In genomic region chr11:10716543-10717259, GRCh38 we compare ENCODE assay signal across 29 cellular contexts. TPM values are rescaled to one million over a fixed set of nuclear protein-coding genes. Genes with fewer than 3 reads are reported as not detected.
"Had no signal": no experiment of that assay in that cellular context is flagged by ENCODE, and none has a peak within 500 bp of the region (broad histone marks: within the 10 kb centered on the region; RNA-seq: fewer than 3 reads in every experiment).

No MANE protein-coding gene starts in this region.

- H3K27ac Mint-ChIP-seq: activated CD4-positive, alpha-beta memory T cell treated with anti-CD3 and anti-CD28 coated beads, Interleukin-2, amount 10 ng/mL, durations not matched to agents 7 days and 5 days; activated CD4-positive, alpha-beta T cell treated with anti-CD3 and anti-CD28 coated beads, Interleukin-2, amount 10 ng/mL, durations not matched to agents 24 days and 14 days; activated CD8-positive, alpha-beta memory T cell treated with anti-CD3 and anti-CD28 coated beads, Interleukin-2, amount 10 ng/mL, durations not matched to agents 7 days and 5 days; activated naive CD4-positive, alpha-beta T cell treated with anti-CD3 and anti-CD28 coated beads, Interleukin-2, amount 50 U/mL, for 24 hours; activated T-helper 1 cell treated with anti-CD3 and anti-CD28 coated beads, Interleukin-12 subunit alpha, Interleukin-12 subunit beta, Interleukin-2, Interleukin-4 antibody, amounts not matched to agents 30 ng/mL and 10 ng/mL and 1 ng/mL, durations not matched to agents 14 hours and 24 hours and 36 hours; brain; endodermal cell; stimulated activated memory B cell treated with anti-CD40 and anti-IgM and Interleukin-4, amounts not matched to agents 10 μg/mL and 1 μg/mL and 100 μg/mL, for 72 hours; T-cell; T-helper 2 cell treated with Interferon-gamma antibody and Interleukin-4, amounts not matched to agents 5 μg/mL and 100 μg/mL, for 36 hours had no signal

- H3K27me3 Mint-ChIP-seq: activated naive CD4-positive, alpha-beta T cell treated with anti-CD3 and anti-CD28 coated beads, Interleukin-2, amount 50 U/mL, for 24 hours; brain had no signal

- DNase-seq: activated CD4-positive, alpha-beta memory T cell treated with anti-CD3 and anti-CD28 coated beads, Interleukin-2, amount 10 ng/mL, durations not matched to agents 7 days and 5 days; activated CD4-positive, alpha-beta T cell treated with anti-CD3 and anti-CD28 coated beads, Interleukin-2, amount 10 ng/mL, durations not matched to agents 24 days and 14 days; activated CD4-positive, CD25-positive, alpha-beta regulatory T cell; activated CD8-positive, alpha-beta memory T cell treated with anti-CD3 and anti-CD28 coated beads, Interleukin-2, amount 10 ng/mL, durations not matched to agents 7 days and 5 days; activated gamma-delta T cell treated with Interleukin-2 at 50 U/mL for 16 hours; aorta; colonic mucosa; endodermal cell; esophagus squamous epithelium; head of caudate nucleus; left cardiac atrium; small intestine; stimulated activated CD4-positive, alpha-beta T cell treated with anti-CD3 and anti-CD28 coated beads, Interleukin-15, amount 100 ng/mL, for 24 hours; stomach; T-cell; transverse colon; uterus had no signal

- H3K27ac ChIP-seq: colonic mucosa, esophagus squamous epithelium, gastroesophageal sphincter, stomach, suprapubic skin, transverse colon, uterus had no signal

- H3K4me1 Mint-ChIP-seq: activated CD4-positive, alpha-beta memory T cell treated with anti-CD3 and anti-CD28 coated beads, Interleukin-2, amount 10 ng/mL, durations not matched to agents 7 days and 5 days; activated CD4-positive, alpha-beta T cell treated with anti-CD3 and anti-CD28 coated beads, Interleukin-2, amount 10 ng/mL, durations not matched to agents 24 days and 14 days; activated CD8-positive, alpha-beta memory T cell treated with anti-CD3 and anti-CD28 coated beads, Interleukin-2, amount 10 ng/mL, durations not matched to agents 7 days and 5 days; activated naive CD4-positive, alpha-beta T cell treated with anti-CD3 and anti-CD28 coated beads, Interleukin-2, amount 50 U/mL, for 24 hours; brain; central memory CD8-positive, alpha-beta T cell; endodermal cell; neural crest cell; stimulated activated memory B cell treated with anti-CD40 and anti-IgM and Interleukin-4, amounts not matched to agents 10 μg/mL and 1 μg/mL and 100 μg/mL, for 72 hours had no signal

- ATAC-seq: activated CD8-positive, alpha-beta memory T cell treated with anti-CD3 and anti-CD28 coated beads, Interleukin-2, amount 10 ng/mL, durations not matched to agents 7 days and 5 days; gastroesophageal sphincter; left cardiac atrium; sciatic nerve; stimulated activated memory B cell treated with anti-CD40 and anti-IgM and Interleukin-4, amounts not matched to agents 10 μg/mL and 1 μg/mL and 100 μg/mL, for 72 hours; T-cell had no signal

- H3K4me1 ChIP-seq: colonic mucosa, esophagus squamous epithelium, suprapubic skin, transverse colon, uterus had no signal

- H3K36me3 ChIP-seq: colonic mucosa, esophagus squamous epithelium, gastroesophageal sphincter, stomach, suprapubic skin, transverse colon, uterus had no signal

- H3K4me3 Mint-ChIP-seq: activated CD4-positive, alpha-beta memory T cell treated with anti-CD3 and anti-CD28 coated beads, Interleukin-2, amount 10 ng/mL, durations not matched to agents 7 days and 5 days; activated CD4-positive, alpha-beta T cell treated with anti-CD3 and anti-CD28 coated beads, Interleukin-2, amount 10 ng/mL, durations not matched to agents 24 days and 14 days; activated CD8-positive, alpha-beta memory T cell treated with anti-CD3 and anti-CD28 coated beads, Interleukin-2, amount 10 ng/mL, durations not matched to agents 7 days and 5 days; activated naive CD4-positive, alpha-beta T cell treated with anti-CD3 and anti-CD28 coated beads, Interleukin-2, amount 50 U/mL, for 24 hours; activated T-helper 1 cell treated with anti-CD3 and anti-CD28 coated beads, Interleukin-12 subunit alpha, Interleukin-12 subunit beta, Interleukin-2, Interleukin-4 antibody, amounts not matched to agents 30 ng/mL and 10 ng/mL and 1 ng/mL, durations not matched to agents 14 hours and 24 hours and 36 hours; brain; central memory CD8-positive, alpha-beta T cell; endodermal cell; neural crest cell; stimulated activated memory B cell treated with anti-CD40 and anti-IgM and Interleukin-4, amounts not matched to agents 10 μg/mL and 1 μg/mL and 100 μg/mL, for 72 hours; T-cell; T-helper 2 cell treated with Interferon-gamma antibody and Interleukin-4, amounts not matched to agents 5 μg/mL and 100 μg/mL, for 36 hours had no signal

- H3K9me3 ChIP-seq: colonic mucosa, esophagus squamous epithelium, gastroesophageal sphincter, stomach, suprapubic skin, transverse colon, uterus had no signal

- FAIRE-seq: islet of Langerhans, small intestine, TTC549 had no signal

- H3K9me3 Mint-ChIP-seq: activated CD4-positive, alpha-beta memory T cell treated with anti-CD3 and anti-CD28 coated beads, Interleukin-2, amount 10 ng/mL, durations not matched to agents 7 days and 5 days; activated CD4-positive, alpha-beta T cell treated with anti-CD3 and anti-CD28 coated beads, Interleukin-2, amount 10 ng/mL, durations not matched to agents 24 days and 14 days; activated naive CD4-positive, alpha-beta T cell treated with anti-CD3 and anti-CD28 coated beads, Interleukin-2, amount 50 U/mL, for 24 hours; activated T-helper 1 cell treated with anti-CD3 and anti-CD28 coated beads, Interleukin-12 subunit alpha, Interleukin-12 subunit beta, Interleukin-2, Interleukin-4 antibody, amounts not matched to agents 30 ng/mL and 10 ng/mL and 1 ng/mL, durations not matched to agents 14 hours and 24 hours and 36 hours; brain; central memory CD8-positive, alpha-beta T cell; endodermal cell; neural crest cell; stimulated activated memory B cell treated with anti-CD40 and anti-IgM and Interleukin-4, amounts not matched to agents 10 μg/mL and 1 μg/mL and 100 μg/mL, for 72 hours; T-cell; T-helper 2 cell treated with Interferon-gamma antibody and Interleukin-4, amounts not matched to agents 5 μg/mL and 100 μg/mL, for 36 hours had no signal

- H3K27me3 ChIP-seq: colonic mucosa, esophagus squamous epithelium, gastroesophageal sphincter, suprapubic skin, transverse colon, uterus had no signal

- H3K4me3 ChIP-seq: colonic mucosa, esophagus squamous epithelium, gastroesophageal sphincter, stomach, suprapubic skin, transverse colon, uterus had no signal

- H3K36me3 Mint-ChIP-seq: activated CD8-positive, alpha-beta memory T cell treated with anti-CD3 and anti-CD28 coated beads, Interleukin-2, amount 10 ng/mL, durations not matched to agents 7 days and 5 days; activated naive CD4-positive, alpha-beta T cell treated with anti-CD3 and anti-CD28 coated beads, Interleukin-2, amount 50 U/mL, for 24 hours; brain; stimulated activated memory B cell treated with anti-CD40 and anti-IgM and Interleukin-4, amounts not matched to agents 10 μg/mL and 1 μg/mL and 100 μg/mL, for 72 hours; T-cell had no signal

RNA-seq across cellular contexts. Expression of gene IRAG1, which starts 23.1 kb away (rescaled TPM):
- total RNA-seq: activated CD4-positive, alpha-beta T cell treated with anti-CD3 and anti-CD28 coated beads, Interleukin-2, amount 10 ng/mL, durations not matched to agents 24 days and 14 days; activated CD8-positive, alpha-beta memory T cell treated with anti-CD3 and anti-CD28 coated beads, Interleukin-2, amount 10 ng/mL, durations not matched to agents 7 days and 5 days; activated T-helper 1 cell treated with anti-CD3 and anti-CD28 coated beads, Interleukin-12 subunit alpha, Interleukin-12 subunit beta, Interleukin-2, Interleukin-4 antibody, amounts not matched to agents 30 ng/mL and 10 ng/mL and 1 ng/mL, durations not matched to agents 14 hours and 24 hours and 36 hours had no signal
